Comparison of ENCODE assay signal across 9 cellular contexts in genomic region chr1:54227836-54228435, GRCh38. TPM values are rescaled to one million over a fixed set of nuclear protein-coding genes. Genes with fewer than 3 reads are reported as not detected.
DNase-seq lines count a peak whose midpoint lies in the region; ATAC-seq and TF ChIP-seq lines count a peak whose summit lies in the region.
"Had no signal": no experiment of that assay in that cellular context is flagged by ENCODE, and none has a peak within 500 bp of the region (broad histone marks: within the 10 kb centered on the region; RNA-seq: fewer than 3 reads in every experiment).

No MANE protein-coding gene starts in this region.

- intact Hi-C loops in CD8-positive, alpha-beta T cell (cut with DNase I, micrococcal nuclease), result no loop called here
- intact Hi-C loops in head of caudate nucleus (cut with DNase I), result no loop called here

- CTCF ChIA-PET in CD8-positive, alpha-beta T cell (lab: Charles Lee), result interaction anchor here (0.6 kb wide), 1 partner anchor 10 kb away, joined by 3 read pairs; no protein-coding TSS in a partner anchor

- no peaks in the 10 kb centered on the region for H3K4me1 ChIP-seq in CD8-positive, alpha-beta T cell (ENCODE audit: insufficient read depth, low read length)

- POLR2A ChIA-PET in CD8-positive, alpha-beta T cell (lab: Charles Lee), result interaction anchor here (1.5 kb wide), 1 partner anchor 57 kb away, joined by 4 read pairs; no protein-coding TSS in a partner anchor

- H3K4me3 ChIP-seq in CD8-positive, alpha-beta T cell (ENCODE audit: low read depth, low read length), result no peak overlapping the region

- peak overlapping the region; percentile 52 for H3K27ac Mint-ChIP-seq in CD8-positive, alpha-beta T cell
- H3K27ac Mint-ChIP-seq in brain, result peak overlapping the region; percentile 30 to 89 (median 83)
- H3K27ac Mint-ChIP-seq in nephron, result peak overlapping the region; percentile 80 to 94 (median 80)

- H3K4me1 Mint-ChIP-seq in CD8-positive, alpha-beta T cell (ENCODE audit: low read depth), result peaks cover 9% of the 10 kb centered on the region
- H3K4me1 Mint-ChIP-seq in brain (peaks cover 37% of the 10 kb centered on the region), nephron (peaks cover 33% of the 10 kb centered on the region)

- ATAC-seq in CD8-positive, alpha-beta T cell, result no peak
- ATAC-seq in activated CD4-positive, CD25-positive, alpha-beta regulatory T cell treated with anti-CD3 and anti-CD28 coated beads, Interleukin-2, amount 50 U/mL, for 24 hours, result no peak
- ATAC-seq in GM21381 (IDR thresholded peaks at IDR 0.05; ENCODE audit: unreplicated experiment), result no peak

- H3K27me3 Mint-ChIP-seq in CD8-positive, alpha-beta T cell (ENCODE audit: low read depth), result no peaks in the 10 kb centered on the region
- H3K27me3 Mint-ChIP-seq in brain, result no peaks in the 10 kb centered on the region
- no peaks in the 10 kb centered on the region for H3K27me3 Mint-ChIP-seq in nephron (ENCODE audit: low read depth)

- no peak overlapping the region for H3K27ac ChIP-seq in CD8-positive, alpha-beta T cell (ENCODE audit: low read depth, low read length)

- no peaks in the 10 kb centered on the region for H3K9me3 Mint-ChIP-seq in CD8-positive, alpha-beta T cell
- H3K9me3 Mint-ChIP-seq in brain (peaks cover 0 to 6% (median 0%) of the 10 kb centered on the region in 5 experiments), nephron (no peaks in the 10 kb centered on the region)

- peaks cover 46% of the 10 kb centered on the region for H3K36me3 Mint-ChIP-seq in CD8-positive, alpha-beta T cell
- peaks cover 64% of the 10 kb centered on the region for H3K36me3 Mint-ChIP-seq in brain
- peaks cover 59% of the 10 kb centered on the region for H3K36me3 Mint-ChIP-seq in nephron (ENCODE audit: low read depth)

- peaks cover 3% of the 10 kb centered on the region for H3K36me3 ChIP-seq in CD8-positive, alpha-beta T cell (ENCODE audit: insufficient read depth, low read length)

- TF ChIP-seq CTCF in CD8-positive, alpha-beta T cell (IDR thresholded peaks at IDR 0.05), result no peak
- TF ChIP-seq CTCF in brain (conservative IDR thresholded peaks at IDR 0.05) (peak in 1 of 2 experiments; percentile 16), nephron (IDR thresholded peaks at IDR 0.05; ENCODE audit: unreplicated experiment in 3 of 3) (no peak)

- H3K27me3 ChIP-seq in CD8-positive, alpha-beta T cell (ENCODE audit: insufficient read depth, low read length), result no peaks in the 10 kb centered on the region

- H3K9me3 ChIP-seq in CD8-positive, alpha-beta T cell (ENCODE audit: low read length), result no peaks in the 10 kb centered on the region

- DNase-seq in CD8-positive, alpha-beta T cell, result no peak
- DNase-seq in HK-2 (ENCODE audit: unreplicated experiment) (peak; percentile 59), head of caudate nucleus (no peak)
- DNase-seq: activated gamma-delta T cell, T-helper 9 cell had no signal

- no peak overlapping the region for H3K4me3 Mint-ChIP-seq in CD8-positive, alpha-beta T cell
- peak overlapping the region in 1 of 5 experiments; percentile 3 for H3K4me3 Mint-ChIP-seq in brain
- peak overlapping the region in 1 of 3 experiments; percentile 53 for H3K4me3 Mint-ChIP-seq in nephron

RNA-seq across cellular contexts. Expression of gene MRPL37, which starts 28.0 kb away (rescaled TPM):
- 10 to 100 TPM; 27.4 to 29.8 TPM for total RNA-seq in CD8-positive, alpha-beta T cell
- polyA plus RNA-seq in brain (ENCODE audit: insufficient read depth, low read depth, low replicate concordance), result 130 TPM

RNA-seq across cellular contexts. Expression of gene CYB5RL, which starts 28.1 kb away (rescaled TPM):
- 1 to 10 TPM; 2.1 to 3.0 TPM for total RNA-seq in CD8-positive, alpha-beta T cell
- polyA plus RNA-seq in brain (ENCODE audit: insufficient read depth, low read depth, low replicate concordance), result 6.1 TPM
